Comparison of ENCODE assay signal across 21 cellular contexts in the genomic region with DNA sequence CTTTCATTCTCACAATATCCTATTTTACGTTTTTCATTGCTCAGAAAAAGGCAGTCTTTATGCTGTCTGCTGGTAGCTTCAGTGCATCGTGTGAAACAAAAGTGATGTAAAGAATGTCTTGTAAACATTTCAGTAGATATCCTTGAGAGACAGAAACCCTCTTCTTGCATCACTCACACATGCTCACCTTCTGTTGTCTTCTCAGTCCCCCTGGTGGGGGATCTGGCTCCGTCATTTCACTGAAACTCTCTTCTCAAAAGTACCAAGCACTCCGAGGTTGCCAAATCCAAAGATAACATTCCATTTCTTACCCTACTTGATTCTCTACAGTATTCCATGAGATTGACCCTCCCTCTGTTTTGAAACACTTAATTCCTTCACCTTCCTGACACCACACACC. TPM values are rescaled to one million over a fixed set of nuclear protein-coding genes. Genes with fewer than 3 reads are reported as not detected.
DNase-seq lines count a peak whose midpoint lies in the region; ATAC-seq and TF ChIP-seq lines count a peak whose summit lies in the region.
"Had no signal": no experiment of that assay in that cellular context is flagged by ENCODE, and none has a peak within 500 bp of the region (broad histone marks: within the 10 kb centered on the region; RNA-seq: fewer than 3 reads in every experiment).

No MANE protein-coding gene starts in this region.

- no peak overlapping the region for H2BK5ac ChIP-seq in trophoblast cell (ENCODE audit: low read depth, low read length, poor library complexity)

- peaks cover 15% of the 10 kb centered on the region for H3K4me1 Mint-ChIP-seq in GM23338
- no peaks in the 10 kb centered on the region for H3K4me1 Mint-ChIP-seq in MCF 10A (ENCODE audit: insufficient read depth, unreplicated experiment)
- H3K4me1 Mint-ChIP-seq: T-cell had no signal

- ATAC-seq in GM23338 (peak; percentile 44), GM18858 (IDR thresholded peaks at IDR 0.05; ENCODE audit: unreplicated experiment) (no peak)
- ATAC-seq: activated CD8-positive, alpha-beta T cell treated with anti-CD3 and anti-CD28 coated beads for 36 hours; activated T-cell treated with anti-CD3 and anti-CD28 coated beads, Interleukin-2, amount 50 U/mL, for 72 hours; T-cell had no signal

- DNase-seq in GM23338 (ENCODE audit: low spot score): peak; percentile 53
- DNase-seq in NCI-H69 (lab: John Stamatoyannopoulos, UW): peak; percentile 36
- peak; percentile 6 for DNase-seq in globus pallidus (ENCODE audit: low spot score)
- peak; percentile 25 to 68 for DNase-seq in trophoblast cell
- no peak for DNase-seq in MCF 10A (ENCODE audit: unreplicated experiment)
- DNase-seq in OCI-LY7 (ENCODE audit: low spot score): no peak
- no peak for DNase-seq in NCI-H2171 treated with DMSO at 0.1 percent for 48 hours (lab: John Stamatoyannopoulos, UW)
- DNase-seq: activated CD8-positive, alpha-beta T cell treated with anti-CD3 and anti-CD28 coated beads for 36 hours; activated T-cell treated with anti-CD3 and anti-CD28 coated beads, Interleukin-2, amount 50 U/mL, for 72 hours; Calu3; NCI-H2171; right cardiac atrium; T-cell had no signal

- no peaks in the 10 kb centered on the region for H3F3A ChIP-seq in GM23338 (replicated peaks; ENCODE audit: low read depth)

- no peaks in the 10 kb centered on the region for H3K36me3 Mint-ChIP-seq in GM23338 (ENCODE audit: low read depth)
- H3K36me3 Mint-ChIP-seq in MCF 10A (ENCODE audit: insufficient read depth, unreplicated experiment): no peaks in the 10 kb centered on the region
- H3K36me3 Mint-ChIP-seq: activated naive CD8-positive, alpha-beta T cell; brain; memory B cell; T-cell had no signal

- H3K27me3 Mint-ChIP-seq in GM23338 (ENCODE audit: insufficient read depth, low read depth, poor library complexity) (no peaks in the 10 kb centered on the region), MCF 10A (ENCODE audit: insufficient read depth, unreplicated experiment) (no peaks in the 10 kb centered on the region)

- CTCF ChIA-PET in MCF 10A (lab: Yijun Ruan, JAX) (interaction anchor here (0.5 to 2.1 kb wide), 3 partner anchors 13 to 475 kb away, joined by 3 to 6 read pairs (median 3); no protein-coding TSS in a partner anchor), OCI-LY7 (lab: Charles Lee; ENCODE audit: unreplicated experiment) (no interaction called here)

- POLR2A ChIA-PET in MCF 10A (lab: Yijun Ruan, JAX) (interaction anchor here (0.9 kb wide), 1 partner anchor 259 kb away, joined by 3 read pairs; a partner anchor contains a TSS), OCI-LY7 (lab: Charles Lee) (interaction anchor here (0.7 to 1.1 kb wide), 2 partner anchors 8 to 334 kb away, joined by 3 read pairs; no protein-coding TSS in a partner anchor)

- H3K36me3 ChIP-seq in GM23338 (ENCODE audit: insufficient read depth) (no peaks in the 10 kb centered on the region), trophoblast cell (ENCODE audit: control insufficient read depth in 1 of 2, insufficient read depth in 2 of 2, low read length in 2 of 2) (no peaks in the 10 kb centered on the region), OCI-LY7 (ENCODE audit: insufficient read depth, low read length) (no peaks in the 10 kb centered on the region)

- no peaks in the 10 kb centered on the region for H4K20me1 ChIP-seq in GM23338 (replicated peaks; ENCODE audit: insufficient read depth)
- no peaks in the 10 kb centered on the region for H4K20me1 ChIP-seq in OCI-LY7 (ENCODE audit: insufficient read depth, low read length)

- peaks cover 8% of the 10 kb centered on the region; the same call in 1 of the 2 replicates for H3K4me1 ChIP-seq in GM23338 (ENCODE audit: insufficient read depth)
- no peaks in the 10 kb centered on the region for H3K4me1 ChIP-seq in trophoblast cell (ENCODE audit: control insufficient read depth in 1 of 2, insufficient read depth in 2 of 2, low read length in 2 of 2)
- H3K4me1 ChIP-seq in OCI-LY7 (ENCODE audit: insufficient read depth, low read length, poor library complexity, severe bottlenecking): no peaks in the 10 kb centered on the region

- H2BK12ac ChIP-seq in trophoblast cell (ENCODE audit: low read length): no peak overlapping the region

- no peak overlapping the region for H3K14ac ChIP-seq in trophoblast cell (ENCODE audit: low read length)

- no TSS peak for BruUV-seq in MCF 10A (replicated peaks; lab: Mats Ljungman, UMichigan)
- BruUV-seq in OCI-LY7 (replicated peaks; lab: Mats Ljungman, UMichigan): no TSS peak

- H3K27me3 ChIP-seq in GM23338 (ENCODE audit: insufficient read depth) (no peaks in the 10 kb centered on the region), trophoblast cell (ENCODE audit: insufficient read depth, low read length) (no peaks in the 10 kb centered on the region)

- H3K9me3 Mint-ChIP-seq in GM23338 (no peaks in the 10 kb centered on the region), MCF 10A (ENCODE audit: unreplicated experiment) (no peaks in the 10 kb centered on the region)
- H3K9me3 Mint-ChIP-seq: activated CD8-positive, alpha-beta T cell treated with anti-CD3 and anti-CD28 coated beads for 36 hours; activated T-cell treated with anti-CD3 and anti-CD28 coated beads, Interleukin-2, amount 50 U/mL, for 72 hours; brain; dendritic cell treated with granulocyte-macrophage colony-stimulating factor and Interleukin-4, amounts not matched to agents 40 ng/mL and 50 ng/mL, for 4 days; memory B cell; T-cell had no signal

- H3K79me2 ChIP-seq in GM23338 (replicated peaks; ENCODE audit: insufficient read depth): no peaks in the 10 kb centered on the region
- H3K79me2 ChIP-seq in trophoblast cell (ENCODE audit: control insufficient read depth, insufficient read depth, low read length, poor library complexity): no peaks in the 10 kb centered on the region
- H3K79me2 ChIP-seq in OCI-LY7 (ENCODE audit: insufficient read depth, low read depth, low read length): no peaks in the 10 kb centered on the region

- WGBS in trophoblast cell (ENCODE audit: extremely low coverage, insufficient coverage, insufficient read length): no CpG with 5 or more reads among the region's 4 CpGs

- H4K8ac ChIP-seq in trophoblast cell (ENCODE audit: low read depth, low read length): no peak overlapping the region

- H3K9me3 ChIP-seq in trophoblast cell (ENCODE audit: insufficient read depth, low read depth, low read length) (no peaks in the 10 kb centered on the region), OCI-LY7 (ENCODE audit: low read length) (no peaks in the 10 kb centered on the region)

- no peaks in the 10 kb centered on the region for H3K9me2 ChIP-seq in GM23338 (ENCODE audit: insufficient read depth)
- no peaks in the 10 kb centered on the region for H3K9me2 ChIP-seq in OCI-LY7 (ENCODE audit: insufficient read depth, low read length)

- H3K9ac ChIP-seq in trophoblast cell (ENCODE audit: low read length): no peak overlapping the region

- intact Hi-C loops in MCF 10A (cut with micrococcal nuclease): no loop called here
- intact Hi-C loops in OCI-LY7 (cut with micrococcal nuclease; ENCODE audit: unreplicated experiment): no loop called here

- H3K4me2 ChIP-seq in GM23338: no peak overlapping the region
- no peak overlapping the region for H3K4me2 ChIP-seq in trophoblast cell (ENCODE audit: low read length)
- no peak overlapping the region for H3K4me2 ChIP-seq in OCI-LY7 (ENCODE audit: low read length)

- H3K4me3 Mint-ChIP-seq in GM23338 (no peak overlapping the region), MCF 10A (ENCODE audit: unreplicated experiment) (no peak overlapping the region)
- H3K4me3 Mint-ChIP-seq: activated CD8-positive, alpha-beta T cell treated with anti-CD3 and anti-CD28 coated beads for 36 hours; activated naive CD8-positive, alpha-beta T cell; activated T-cell treated with anti-CD3 and anti-CD28 coated beads, Interleukin-2, amount 50 U/mL, for 72 hours; brain; dendritic cell treated with granulocyte-macrophage colony-stimulating factor and Interleukin-4, amounts not matched to agents 40 ng/mL and 50 ng/mL, for 4 days; memory B cell; T-cell had no signal

- no peaks in the 10 kb centered on the region for H3K79me1 ChIP-seq in trophoblast cell (ENCODE audit: low read length)

- no peak overlapping the region for H3K23ac ChIP-seq in trophoblast cell (ENCODE audit: low read length)

- H3K4me3 ChIP-seq in GM23338 (no peak overlapping the region), trophoblast cell (ENCODE audit: low read depth, low read length) (no peak overlapping the region), OCI-LY7 (ENCODE audit: low read depth, low read length, poor library complexity, severe bottlenecking) (no peak overlapping the region)

- no peak overlapping the region for H4K91ac ChIP-seq in trophoblast cell (ENCODE audit: low read depth, low read length)

- no peak overlapping the region for H3K18ac ChIP-seq in trophoblast cell (ENCODE audit: low read length)

- H3K27ac ChIP-seq in GM23338 (ENCODE audit: low read depth): no peak overlapping the region; the same call in 1 of the 2 replicates
- no peak overlapping the region for H3K27ac ChIP-seq in trophoblast cell (ENCODE audit: low read depth, low read length)
- no peak overlapping the region for H3K27ac ChIP-seq in OCI-LY7 (ENCODE audit: low read depth, low read length, poor library complexity, severe bottlenecking)
- H3K27ac ChIP-seq: HL-60, VCaP had no signal

- TF ChIP-seq CTCF in GM23338 (conservative IDR thresholded peaks at IDR 0.05; ENCODE audit: low read depth in 2 of 2) (peak; percentile 34 to 36; a peak in 3 of 4 replicates), MCF 10A (IDR thresholded peaks at IDR 0.05; ENCODE audit: unreplicated experiment) (no peak), OCI-LY7 (conservative IDR thresholded peaks at IDR 0.05; ENCODE audit: low read length) (no peak)

- no peak overlapping the region for H4K12ac ChIP-seq in trophoblast cell (ENCODE audit: low read depth, low read length)

- H3K27ac Mint-ChIP-seq in GM23338 (no peak overlapping the region), MCF 10A (ENCODE audit: low read depth, unreplicated experiment) (no peak overlapping the region)
- H3K27ac Mint-ChIP-seq: activated CD8-positive, alpha-beta T cell treated with anti-CD3 and anti-CD28 coated beads for 36 hours; activated naive CD8-positive, alpha-beta T cell; activated T-cell treated with anti-CD3 and anti-CD28 coated beads, Interleukin-2, amount 50 U/mL, for 72 hours; memory B cell; T-cell had no signal

- H2BK120ac ChIP-seq in trophoblast cell (ENCODE audit: insufficient read depth, low read length, poor library complexity): no peak overlapping the region

- H2AFZ ChIP-seq in GM23338 (no peak overlapping the region), trophoblast cell (ENCODE audit: insufficient read depth, low read length, poor library complexity) (no peak overlapping the region), OCI-LY7 (ENCODE audit: low read length) (no peak overlapping the region)

- H2AK5ac ChIP-seq in trophoblast cell (ENCODE audit: low read length): no peak overlapping the region

- no peak overlapping the region for H3K4ac ChIP-seq in trophoblast cell (ENCODE audit: low read depth, low read length)

TF ChIP-seq in GM23338, 12 proteins besides CTCF, POLR2A, EP300 and RAD21 (continues in another document):
- no peak for TF ChIP-seq POLR2AphosphoS5 (IDR thresholded peaks at IDR 0.05; ENCODE audit: low read depth)

RNA-seq across cellular contexts. Expression of a gene that starts 46.1 kb away (rescaled TPM):
- 0.28 TPM in 1 of 2 replicates, not detected in the other for total RNA-seq in GM23338 (2014; rRNA removed; shearing (Covaris generic))
- 0.57 and 0.76 TPM in 2 replicates for polyA plus RNA-seq in GM23338 (2016; fragmentation: Nextera tagmentation; extraction: Ambion mirVana)
- 0.01 TPM in 1 of 2 replicates, not detected in the other for polyA plus RNA-seq in trophoblast cell (2013)
- not detected in 2 replicates for total RNA-seq in MCF 10A (2022)
- total RNA-seq in OCI-LY7 (2014; rRNA removed; shearing (Covaris generic)): not detected in 2 replicates
- total RNA-seq in OCI-LY7 (2022): not detected in 2 replicates
- total RNA-seq: activated CD8-positive, alpha-beta T cell treated with anti-CD3 and anti-CD28 coated beads for 36 hours; activated T-cell treated with anti-CD3 and anti-CD28 coated beads, Interleukin-2, amount 50 U/mL, for 72 hours; Calu3; epithelial cell of proximal tubule; T-cell had no signal

Comparison
In these comparisons a context has a peak if more than half of its experiments do, and no peak if none do; other contexts are left out.
1. DNase-seq: peak in GM23338 (single experiment), NCI-H69 (single experiment), globus pallidus (single experiment) and trophoblast cell (2 of 2); none in MCF 10A (single experiment), OCI-LY7 (single experiment) and NCI-H2171 treated with DMSO at 0.1 percent for 48 hours (single experiment).
2. CTCF ChIP-seq: peak in GM23338 (2 of 2); none in MCF 10A (single experiment) and OCI-LY7 (single experiment).